Comparison of ENCODE assay signal across 8 cellular contexts in the genomic region with DNA sequence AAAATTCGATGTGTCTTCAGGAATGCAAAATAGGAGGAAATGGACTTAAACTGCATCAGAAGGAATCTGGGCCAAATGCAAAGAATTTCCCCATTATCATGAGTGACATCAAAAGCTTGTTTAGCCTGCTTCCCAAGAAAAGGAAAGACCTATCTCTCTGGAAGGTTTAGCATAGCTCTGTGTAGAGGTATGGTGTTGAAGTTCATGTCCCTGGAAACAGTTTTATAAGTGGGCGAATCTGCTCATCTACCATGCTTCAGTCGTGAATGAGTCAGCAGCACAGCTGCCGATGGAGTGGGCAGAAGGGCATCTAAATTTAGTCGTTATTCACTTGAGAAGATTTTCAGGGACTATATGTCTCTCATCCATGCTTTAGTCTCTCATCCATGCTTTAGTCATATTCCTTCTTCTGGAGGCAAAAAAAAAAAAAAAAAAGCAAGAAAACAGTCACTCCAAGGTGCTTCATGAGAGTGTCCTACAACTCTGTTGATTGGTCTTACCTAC.
DNase-seq lines count a peak whose midpoint lies in the region; ATAC-seq, FAIRE-seq and TF ChIP-seq lines count a peak whose summit lies in the region.
"Not testable (repeated sequence)": the region's sequence is repeated elsewhere in the genome, so short reads cannot be mapped to it uniquely, and the experiment has no call there.

No MANE protein-coding gene starts in this region.

- H2AK5ac ChIP-seq in IMR-90 (ENCODE audit: low read depth, low read length), result not testable (repeated sequence)

- H3K27me3 ChIP-seq in IMR-90 (ENCODE audit: control insufficient read depth, insufficient read depth, low read length); right cardiac atrium (ENCODE audit: control insufficient read depth, insufficient read depth); parathyroid adenoma (ENCODE audit: control insufficient read depth, insufficient read depth, low read length): not testable (repeated sequence)

- not testable (repeated sequence) for TF ChIP-seq RAD21 in IMR-90 (IDR thresholded peaks at IDR 0.05; ENCODE audit: low read length)

- peak; percentile 65 for DNase-seq in EH (ENCODE audit: low read depth)
- peak; percentile 62 for DNase-seq in IMR-90
- DNase-seq in RWPE1 (ENCODE audit: low spot score), result peak; percentile 5
- DNase-seq in astrocyte of the spinal cord (ENCODE audit: low read depth, low spot score), result peak; percentile 29
- DNase-seq in fibroblast of gingiva (ENCODE audit: low read depth), result peak; percentile 53
- not testable (repeated sequence) for DNase-seq in right cardiac atrium; urothelium cell line (ENCODE audit: low spot score)

- WGBS in IMR-90 (ENCODE audit: extremely low coverage in 2 of 2, insufficient read length in 1 of 2), 2 experiments, result no CpG with 5 or more reads among the region's 5 CpGs
- 34% methylated on average over 5 of the region's 5 CpGs for WGBS in right cardiac atrium

- not testable (repeated sequence) for H2AFZ ChIP-seq in IMR-90 (replicated peaks; ENCODE audit: low read length, poor library complexity); parathyroid adenoma

- H3K79me1 ChIP-seq in IMR-90 (ENCODE audit: low read depth in 1 of 2, low read length in 2 of 2), result peaks cover 4 to 13% of the 10 kb centered on the region in 2 experiments; a peak in 3 of 4 replicates

- H4K8ac ChIP-seq in IMR-90 (ENCODE audit: low read depth in 2 of 2, low read length in 2 of 2), result not testable (repeated sequence)

- in situ Hi-C loops in IMR-90 (cut with MboI; ENCODE audit: low sequenced_read_pairs); astrocyte of the spinal cord (cut with HindIII; ENCODE audit: low sequenced_read_pairs): not testable (repeated sequence)

- H3K14ac ChIP-seq in IMR-90 (replicated peaks; ENCODE audit: low read depth, low read length), result not testable (repeated sequence)

- H2BK20ac ChIP-seq in IMR-90 (ENCODE audit: low read depth, low read length), result not testable (repeated sequence)

- H4K91ac ChIP-seq in IMR-90 (ENCODE audit: insufficient read depth, low read depth, low read length), result not testable (repeated sequence)

- H3K23ac ChIP-seq in IMR-90 (ENCODE audit: low read depth, low read length), result not testable (repeated sequence)

- TF ChIP-seq POLR2A in IMR-90 (IDR thresholded peaks at IDR 0.05; ENCODE audit: low read depth, low read length), result not testable (repeated sequence)

- not testable (repeated sequence) for H2BK15ac ChIP-seq in IMR-90 (ENCODE audit: low read depth, low read length)

- not testable (repeated sequence) for H3K79me2 ChIP-seq in parathyroid adenoma

- not testable (repeated sequence) for H4K20me1 ChIP-seq in IMR-90 (ENCODE audit: insufficient read depth, low read length)

- H3K9ac ChIP-seq in IMR-90 (ENCODE audit: low read depth, low read length); parathyroid adenoma: not testable (repeated sequence)

- H3K4me2 ChIP-seq in IMR-90 (ENCODE audit: low read depth, low read length) (peak overlapping the region; percentile 70; the same call in 1 of the 2 replicates), parathyroid adenoma (ENCODE audit: low read length) (peak overlapping the region; percentile 9)

- CTCF ChIA-PET in IMR-90 (lab: Yijun Ruan, JAX), result not testable (repeated sequence)
- CTCF ChIA-PET in RWPE1 (lab: Yijun Ruan, JAX), result interaction anchor here (0.5 to 0.7 kb wide), 3 partner anchors 8 to 200 kb away, joined by 3 to 5 read pairs (median 3); no protein-coding TSS in a partner anchor

- ATAC-seq in IMR-90 (ENCODE audit: low read depth) (peak; percentile 76), right cardiac atrium (peak; percentile 65 to 67)

- POLR2A ChIA-PET in IMR-90 (lab: Charles Lee; ENCODE audit: unreplicated experiment); RWPE1 (lab: Yijun Ruan, JAX; ENCODE audit: low non-redundant PET): not testable (repeated sequence)

- not testable (repeated sequence) for H2BK120ac ChIP-seq in IMR-90 (ENCODE audit: low read depth, low read length)

- not testable (repeated sequence) for TF ChIP-seq CTCF in IMR-90 (conservative IDR thresholded peaks at IDR 0.05; ENCODE audit: low read depth, low read length); RWPE1 (conservative IDR thresholded peaks at IDR 0.05; ENCODE audit: low read depth); astrocyte of the spinal cord (IDR thresholded peaks at IDR 0.05; ENCODE audit: low read depth, low read length); parathyroid adenoma (IDR thresholded peaks at IDR 0.05)

- intact Hi-C loops in IMR-90 (cut with micrococcal nuclease); right cardiac atrium (cut with DNase I): not testable (repeated sequence)

- not testable (repeated sequence) for H3K36me3 ChIP-seq in IMR-90 (ENCODE audit: control insufficient read depth, insufficient read depth, low read length); parathyroid adenoma (ENCODE audit: control insufficient read depth, insufficient read depth, low read length)

- H3K4ac ChIP-seq in IMR-90 (ENCODE audit: low read depth, low read length), result not testable (repeated sequence)

- H2BK5ac ChIP-seq in IMR-90 (ENCODE audit: low read depth, low read length, poor library complexity, severe bottlenecking), result not testable (repeated sequence)

- not testable (repeated sequence) for H4K5ac ChIP-seq in IMR-90 (ENCODE audit: low read depth, low read length)

- H3K4me1 ChIP-seq in IMR-90 (ENCODE audit: control insufficient read depth, insufficient read depth, low read length); right cardiac atrium (ENCODE audit: control insufficient read depth, insufficient read depth, low read length); parathyroid adenoma: not testable (repeated sequence)

- H3K4me3 ChIP-seq in IMR-90 (ENCODE audit: insufficient read depth, low read depth, low read length); astrocyte of the spinal cord (ENCODE audit: low read depth, low read length); right cardiac atrium (ENCODE audit: low read length); parathyroid adenoma (ENCODE audit: low read depth, low read length): not testable (repeated sequence)

- H2AK9ac ChIP-seq in IMR-90 (replicated peaks; ENCODE audit: low read depth, low read length, poor library complexity), result not testable (repeated sequence)

- H3K9me3 ChIP-seq in IMR-90 (ENCODE audit: control insufficient read depth, insufficient read depth, low read length); right cardiac atrium (ENCODE audit: control insufficient read depth, low read length); parathyroid adenoma (ENCODE audit: control insufficient read depth, low read length): not testable (repeated sequence)

- dilution Hi-C loops in IMR-90 (cut with HindIII; ENCODE audit: low sequenced_read_pairs, unreplicated experiment), result not testable (repeated sequence)

- H3K9me1 ChIP-seq in IMR-90 (ENCODE audit: insufficient read depth, low read length), result not testable (repeated sequence)

- H3K18ac ChIP-seq in IMR-90 (ENCODE audit: low read depth, low read length), result not testable (repeated sequence)

- FAIRE-seq in urothelium cell line (lab: Jason Lieb, UNC), result peak; percentile 55

- not testable (repeated sequence) for H3K56ac ChIP-seq in IMR-90 (ENCODE audit: extremely low read depth, insufficient read depth, low read length)

- not testable (repeated sequence) for BruUV-seq in IMR-90 (replicated peaks; lab: Mats Ljungman, UMichigan)

- not testable (repeated sequence) for H3K27ac ChIP-seq in IMR-90 (ENCODE audit: insufficient read depth, low read length); RWPE1
- H3K27ac ChIP-seq in right cardiac atrium (ENCODE audit: low read length) (peak overlapping the region; percentile 45), parathyroid adenoma (peak overlapping the region; percentile 59)
